27 cellular contexts compared by ENCODE assay signal in genomic region chr18:62398291-62398690, GRCh38.
"Had no signal": no experiment of that assay in that cellular context is flagged by ENCODE, and none has a peak within 500 bp of the region (broad histone marks: within the 10 kb centered on the region; RNA-seq: fewer than 3 reads in every experiment).

No MANE protein-coding gene starts in this region.

- H3K9me3 ChIP-seq: left lung, lower lobe of right lung, ovary, prostate gland, sigmoid colon, spleen, tibial nerve, vagina had no signal

- ATAC-seq: left colon; left lung; lower lobe of right lung; naive thymus-derived CD8-positive, alpha-beta T cell; right cardiac atrium; stimulated activated memory B cell treated with anti-CD40 and anti-IgM and Interleukin-4, amounts not matched to agents 10 μg/mL and 1 μg/mL and 100 μg/mL, for 72 hours; stimulated activated naive CD8-positive, alpha-beta T cell treated with anti-CD3 and anti-CD28 coated beads, Interleukin-15, amount 100 ng/mL, for 72 hours had no signal

- H3K27ac Mint-ChIP-seq: naive thymus-derived CD8-positive, alpha-beta T cell; stimulated activated memory B cell treated with anti-CD40 and anti-IgM and Interleukin-4, amounts not matched to agents 10 μg/mL and 1 μg/mL and 100 μg/mL, for 72 hours; type B pancreatic cell had no signal

- H3K27me3 Mint-ChIP-seq: stimulated activated naive CD8-positive, alpha-beta T cell treated with anti-CD3 and anti-CD28 coated beads, Interleukin-15, amount 100 ng/mL, for 72 hours; type B pancreatic cell had no signal

- H3K4me3 Mint-ChIP-seq: naive thymus-derived CD8-positive, alpha-beta T cell; stimulated activated memory B cell treated with anti-CD40 and anti-IgM and Interleukin-4, amounts not matched to agents 10 μg/mL and 1 μg/mL and 100 μg/mL, for 72 hours; stimulated activated naive CD8-positive, alpha-beta T cell treated with anti-CD3 and anti-CD28 coated beads, Interleukin-15, amount 100 ng/mL, for 72 hours; type B pancreatic cell had no signal

- FAIRE-seq: islet of Langerhans, kidney, small intestine had no signal

- H3K27me3 ChIP-seq: left lung, ovary, sigmoid colon, spleen, tibial nerve, vagina had no signal

- DNase-seq: hippocampal formation; kidney; left colon; left lung; lower lobe of right lung; mammary epithelial cell; mesenchymal stem cell; naive thymus-derived CD8-positive, alpha-beta T cell; ovary; posterior cingulate gyrus; retina; right cardiac atrium; sigmoid colon; small intestine; spleen; stimulated activated CD4-positive, alpha-beta T cell treated with anti-CD3 and anti-CD28 coated beads, Interleukin-2, amount 100 ng/mL, for 48 hours; stimulated activated CD4-positive, alpha-beta T cell treated with anti-CD3 and anti-CD28 coated beads, Interleukin-4, amount 100 ng/mL, for 4 hours; stimulated activated CD8-positive, alpha-beta memory T cell treated with anti-CD3 and anti-CD28 coated beads, Interleukin-4, amount 100 ng/mL, for 48 hours; stimulated activated naive CD4-positive, alpha-beta T cell treated with Interleukin-2 at 50 U/mL for 16 hours; stimulated activated naive CD8-positive, alpha-beta T cell treated with anti-CD3 and anti-CD28 coated beads, Interleukin-15, amount 100 ng/mL, for 72 hours; substantia nigra had no signal

- H3K9me3 Mint-ChIP-seq: stimulated activated memory B cell treated with anti-CD40 and anti-IgM and Interleukin-4, amounts not matched to agents 10 μg/mL and 1 μg/mL and 100 μg/mL, for 72 hours had no signal

- H3K36me3 Mint-ChIP-seq: naive thymus-derived CD8-positive, alpha-beta T cell; stimulated activated memory B cell treated with anti-CD40 and anti-IgM and Interleukin-4, amounts not matched to agents 10 μg/mL and 1 μg/mL and 100 μg/mL, for 72 hours; type B pancreatic cell had no signal

- H3K4me1 ChIP-seq: left lung, lower lobe of right lung, prostate gland, sigmoid colon, tibial nerve, vagina had no signal

- H3K36me3 ChIP-seq: left lung, lower lobe of right lung, ovary, prostate gland, sigmoid colon, spleen, tibial nerve, vagina had no signal

- H3K4me3 ChIP-seq: left lung, lower lobe of right lung, ovary, prostate gland, sigmoid colon, spleen, tibial nerve, vagina had no signal

- H3K27ac ChIP-seq: left lung, lower lobe of right lung, ovary, prostate gland, sigmoid colon, spleen, tibial nerve, vagina had no signal
